29 cellular contexts compared by ENCODE assay signal in genomic region chr14:90773705-90774104, GRCh38.
"Had no signal": no experiment of that assay in that cellular context is flagged by ENCODE, and none has a peak within 500 bp of the region (broad histone marks: within the 10 kb centered on the region; RNA-seq: fewer than 3 reads in every experiment).

No MANE protein-coding gene starts in this region.

- H3K4me3 Mint-ChIP-seq: activated B cell treated with CpG ODN at 0.5 μM for 24 hours; activated CD4-positive, alpha-beta T cell treated with anti-CD3 and anti-CD28 coated beads for 36 hours; activated naive CD8-positive, alpha-beta T cell; activated T-cell treated with anti-CD3 and anti-CD28 coated beads, Interleukin-2, amount 50 U/mL, for 24 hours; activated T-helper 17 cell treated with anti-CD3 and anti-CD28 coated beads, Interleukin-2, amount 50 U/mL, for 72 hours; immature natural killer cell; memory B cell; nephron; T-cell; T-helper 2 cell treated with Interferon-gamma antibody and Interleukin-4, amounts not matched to agents 5 μg/mL and 100 μg/mL, for 36 hours had no signal

- H2AFZ ChIP-seq: hepatocyte had no signal

- H3K27ac Mint-ChIP-seq: activated B cell treated with CpG ODN at 0.5 μM for 24 hours; activated CD4-positive, alpha-beta T cell treated with anti-CD3 and anti-CD28 coated beads for 36 hours; activated naive CD8-positive, alpha-beta T cell; activated T-cell treated with anti-CD3 and anti-CD28 coated beads, Interleukin-2, amount 50 U/mL, for 24 hours; activated T-helper 17 cell treated with anti-CD3 and anti-CD28 coated beads, Interleukin-2, amount 50 U/mL, for 72 hours; immature natural killer cell; memory B cell; T-cell; T-helper 2 cell treated with Interferon-gamma antibody and Interleukin-4, amounts not matched to agents 5 μg/mL and 100 μg/mL, for 36 hours had no signal

- H3K4me3 ChIP-seq: adrenal gland, breast epithelium, hepatocyte, right lobe of liver, skin epidermis, stomach, testis had no signal

- H3K9me3 ChIP-seq: right lobe of liver, testis had no signal

- ATAC-seq: activated CD4-positive, alpha-beta T cell treated with anti-CD3 and anti-CD28 coated beads for 36 hours; activated T-helper 17 cell treated with anti-CD3 and anti-CD28 coated beads, Interleukin-2, amount 50 U/mL, for 72 hours; esophagus mucosa; right lobe of liver; T-cell had no signal

- H3K4me2 ChIP-seq: hepatocyte had no signal

- DNase-seq: activated B cell treated with CpG ODN at 0.5 μM for 24 hours; activated CD4-positive, alpha-beta T cell treated with anti-CD3 and anti-CD28 coated beads for 36 hours; activated CD4-positive, alpha-beta T cell treated with anti-CD3 and anti-CD28 coated beads, Interleukin-2, amount 50 U/mL, for 4 hours; activated CD8-positive, alpha-beta memory T cell treated with anti-CD3 and anti-CD28 coated beads, Interleukin-2, amount 50 U/mL, for 4 hours; activated naive CD4-positive, alpha-beta T cell; activated T-cell treated with anti-CD3 and anti-CD28 coated beads, Interleukin-2, amount 50 U/mL, for 24 hours; dermis blood vessel endothelial cell; effector memory CD4-positive, alpha-beta T cell; foreskin melanocyte; immature natural killer cell; nucleus accumbens; stimulated activated CD4-positive, alpha-beta T cell treated with anti-CD3 and anti-CD28 coated beads, Interleukin-1b, Interleukin-23, amount 100 ng/mL, for 48 hours; stomach; T-cell; testis; trophoblast cell had no signal

- H3K27ac ChIP-seq: adrenal gland, breast epithelium, hepatocyte, right lobe of liver, skin epidermis, stomach, testis had no signal

- H3K27me3 ChIP-seq: adrenal gland, breast epithelium, hepatocyte, right lobe of liver, stomach, testis had no signal

- H3K9me3 Mint-ChIP-seq: activated T-cell treated with anti-CD3 and anti-CD28 coated beads, Interleukin-2, amount 50 U/mL, for 24 hours; activated T-helper 17 cell treated with anti-CD3 and anti-CD28 coated beads, Interleukin-2, amount 50 U/mL, for 72 hours; T-helper 2 cell treated with Interferon-gamma antibody and Interleukin-4, amounts not matched to agents 5 μg/mL and 100 μg/mL, for 36 hours had no signal

- H3K27me3 Mint-ChIP-seq: activated B cell treated with CpG ODN at 0.5 μM for 24 hours; activated CD4-positive, alpha-beta T cell treated with anti-CD3 and anti-CD28 coated beads for 36 hours; activated naive CD8-positive, alpha-beta T cell; activated T-cell treated with anti-CD3 and anti-CD28 coated beads, Interleukin-2, amount 50 U/mL, for 24 hours; activated T-helper 17 cell treated with anti-CD3 and anti-CD28 coated beads, Interleukin-2, amount 50 U/mL, for 72 hours; T-cell had no signal

- H3K79me2 ChIP-seq: hepatocyte had no signal

- FAIRE-seq: astrocyte, endothelial cell of umbilical vein had no signal

- H3K36me3 Mint-ChIP-seq: activated naive CD8-positive, alpha-beta T cell; immature natural killer cell; memory B cell; T-cell had no signal

- H3K4me1 ChIP-seq: adrenal gland, breast epithelium, right lobe of liver, stomach, testis had no signal

- H3K4me1 Mint-ChIP-seq: activated B cell treated with CpG ODN at 0.5 μM for 24 hours; activated CD4-positive, alpha-beta T cell treated with anti-CD3 and anti-CD28 coated beads for 36 hours; activated T-helper 17 cell treated with anti-CD3 and anti-CD28 coated beads, Interleukin-2, amount 50 U/mL, for 72 hours; immature natural killer cell; memory B cell; T-cell had no signal

- H3K36me3 ChIP-seq: adrenal gland, breast epithelium had no signal
